10 cellular contexts compared by ENCODE assay signal in the genomic region with DNA sequence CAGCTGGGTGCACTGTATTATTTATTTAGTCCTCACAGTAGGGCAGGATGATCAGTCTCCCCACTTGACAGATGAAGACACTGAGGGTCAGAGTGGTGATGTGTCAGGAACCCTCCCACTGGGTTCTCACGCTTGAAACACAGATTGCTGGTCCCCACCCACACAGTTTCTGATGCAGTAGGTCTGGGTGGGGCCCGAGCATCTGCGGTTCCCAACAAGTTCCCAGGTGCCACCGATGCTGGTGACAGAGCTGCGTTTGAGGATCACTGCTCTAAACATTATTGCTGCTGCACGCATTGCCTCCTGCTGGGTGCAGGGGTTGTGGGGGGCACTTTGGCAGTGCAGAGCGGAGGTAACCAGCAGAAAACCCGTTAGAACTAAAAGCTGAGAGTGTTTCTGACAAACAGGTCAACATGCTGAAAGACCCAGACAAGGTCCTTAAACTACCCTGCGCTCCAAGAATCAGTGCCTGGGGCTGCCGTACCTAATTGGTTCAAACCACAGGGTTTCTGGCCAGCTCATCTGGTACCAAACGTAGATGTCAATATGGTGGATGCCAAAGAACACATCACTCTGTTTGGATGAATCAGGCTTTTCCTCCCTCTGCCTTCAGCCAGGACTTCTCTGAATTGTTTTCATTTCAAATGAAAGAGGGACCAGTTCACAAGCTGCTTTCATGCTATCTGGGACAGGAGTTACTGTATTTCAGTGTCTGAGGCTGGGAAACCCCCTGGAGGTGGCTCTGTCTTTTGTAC.
DNase-seq lines count a peak whose midpoint lies in the region; ATAC-seq and TF ChIP-seq lines count a peak whose summit lies in the region.
"Had no signal": no experiment of that assay in that cellular context is flagged by ENCODE, and none has a peak within 500 bp of the region (broad histone marks: within the 10 kb centered on the region; RNA-seq: fewer than 3 reads in every experiment).

No MANE protein-coding gene starts in this region.

- no peak overlapping the region for H3K4me3 ChIP-seq in prostate gland
- H3K4me3 ChIP-seq: upper lobe of left lung had no signal

- DNase-seq in NCI-H2196 (lab: John Stamatoyannopoulos, UW; ENCODE audit: unreplicated experiment) (peak; percentile 7), NCI-H2196 treated with DMSO at 0.1 percent for 48 hours (lab: John Stamatoyannopoulos, UW; ENCODE audit: unreplicated experiment) (no peak), T follicular helper cell (ENCODE audit: low read depth) (peak; percentile 30), astrocyte of the hippocampus (ENCODE audit: low read depth, low spot score) (peak; percentile 92), prostate gland (ENCODE audit: low spot score) (peak; percentile 46), UCSD-AML1 (lab: John Stamatoyannopoulos, UW; ENCODE audit: unreplicated experiment) (no peak), COLO668 (lab: John Stamatoyannopoulos, UW; ENCODE audit: unreplicated experiment) (no peak)
- DNase-seq: upper lobe of left lung had no signal

- ATAC-seq in HG03469 (IDR thresholded peaks at IDR 0.05; ENCODE audit: unreplicated experiment) = no peak

- no peak for TF ChIP-seq POLR2A in prostate gland (IDR thresholded peaks at IDR 0.05)

- H3K9me3 ChIP-seq in prostate gland = no peaks in the 10 kb centered on the region
- H3K9me3 ChIP-seq: upper lobe of left lung had no signal

- intact Hi-C loops in prostate gland (cut with DNase I) = no loop called here

- no peaks in the 10 kb centered on the region for H3K27me3 ChIP-seq in prostate gland (replicated peaks; ENCODE audit: insufficient read depth)
- H3K27me3 ChIP-seq: upper lobe of left lung had no signal

- 73% methylated on average over 11 of the region's 11 CpGs for WGBS in prostate gland

- H3K27ac ChIP-seq in prostate gland = peak overlapping the region; percentile 56 to 66
- H3K27ac ChIP-seq: 22Rv1 had no signal

- no peak for TF ChIP-seq CTCF in prostate gland (IDR thresholded peaks at IDR 0.05)

- peaks cover 20% of the 10 kb centered on the region for H3K4me1 ChIP-seq in prostate gland (replicated peaks)

- H3K36me3 ChIP-seq in prostate gland = no peaks in the 10 kb centered on the region

Comparison
In these comparisons a context has a peak if more than half of its experiments do, and no peak if none do; other contexts are left out.
1. DNase-seq: peak in NCI-H2196 (single experiment), T follicular helper cell (single experiment), astrocyte of the hippocampus (single experiment) and prostate gland (single experiment); none in NCI-H2196 treated with DMSO at 0.1 percent for 48 hours (single experiment), UCSD-AML1 (single experiment) and COLO668 (single experiment).